Comparison of ENCODE assay signal across 11 cellular contexts in genomic region chr7:44486693-44487092, GRCh38. TPM values are rescaled to one million over a fixed set of nuclear protein-coding genes. Genes with fewer than 3 reads are reported as not detected.
DNase-seq lines count a peak whose midpoint lies in the region; ATAC-seq, FAIRE-seq and TF ChIP-seq lines count a peak whose summit lies in the region.
"Had no signal": no experiment of that assay in that cellular context is flagged by ENCODE, and none has a peak within 500 bp of the region (broad histone marks: within the 10 kb centered on the region; RNA-seq: fewer than 3 reads in every experiment).

No MANE protein-coding gene starts in this region.

- peak; percentile 15 for DNase-seq in activated naive CD4-positive, alpha-beta T cell treated with anti-CD3 and anti-CD28 coated beads for 36 hours
- no peak for DNase-seq in activated naive CD4-positive, alpha-beta T cell (lab: John Stamatoyannopoulos, UW)
- DNase-seq in small intestine (peak; percentile 78), neural progenitor cell (ENCODE audit: low spot score) (no peak), superior temporal gyrus (ENCODE audit: extremely low spot score) (no peak)
- DNase-seq: activated effector memory CD4-positive, alpha-beta T cell treated with Interleukin-2 at 50 U/mL for 16 hours had no signal

- H2AFZ ChIP-seq in SU-DHL-6 (ENCODE audit: low read depth, low read length, severe bottlenecking) (no peak overlapping the region), neural progenitor cell (replicated peaks) (no peak overlapping the region)
- H2AFZ ChIP-seq: parathyroid adenoma had no signal

- H3K27me3 ChIP-seq in SU-DHL-6 (ENCODE audit: low read length) (no peaks in the 10 kb centered on the region), small intestine (ENCODE audit: control insufficient read depth in 2 of 2, insufficient read depth in 2 of 2, low read length in 2 of 2) (no peaks in the 10 kb centered on the region), neural progenitor cell (no peaks in the 10 kb centered on the region)

- CTCF ChIA-PET in activated naive CD4-positive, alpha-beta T cell treated with anti-CD3 and anti-CD28 coated beads for 36 hours (lab: Charles Lee), result interaction anchor here (1.5 kb wide), 1 partner anchor 79 kb away, joined by 4 read pairs; no protein-coding TSS in a partner anchor

- H3K4me1 Mint-ChIP-seq in activated naive CD4-positive, alpha-beta T cell treated with anti-CD3 and anti-CD28 coated beads for 36 hours (ENCODE audit: low read depth), result peaks cover 69% of the 10 kb centered on the region
- peaks cover 30% of the 10 kb centered on the region for H3K4me1 Mint-ChIP-seq in neural progenitor cell

- H3F3A ChIP-seq in SU-DHL-6 (ENCODE audit: insufficient read depth) (peaks cover 3% of the 10 kb centered on the region; the same call in 1 of the 2 replicates), neural progenitor cell (ENCODE audit: low read depth) (peaks cover 13% of the 10 kb centered on the region)

- no peak for FAIRE-seq in small intestine (lab: Jason Lieb, UNC)

- H3K27ac ChIP-seq in SU-DHL-6 (ENCODE audit: low read depth, low read length), result no peak overlapping the region
- H3K27ac ChIP-seq in small intestine (ENCODE audit: low read depth in 1 of 2, low read length in 1 of 2), result no peak overlapping the region
- H3K27ac ChIP-seq in neural progenitor cell, result no peak overlapping the region
- H3K27ac ChIP-seq: parathyroid adenoma had no signal

- H3K4me2 ChIP-seq in SU-DHL-6 (ENCODE audit: low read depth, low read length, poor library complexity, severe bottlenecking) (peak overlapping the region; percentile 3), neural progenitor cell (no peak overlapping the region)

- H3K9ac ChIP-seq in SU-DHL-6 (ENCODE audit: low read length) (no peak overlapping the region), neural progenitor cell (no peak overlapping the region)
- H3K9ac ChIP-seq: parathyroid adenoma had no signal

- TF ChIP-seq CTCF in SU-DHL-6 (IDR thresholded peaks at IDR 0.05; ENCODE audit: insufficient read depth, low read length, poor library complexity, severe bottlenecking), result no peak
- TF ChIP-seq CTCF in neural progenitor cell (IDR thresholded peaks at IDR 0.05), result no peak

- no peak overlapping the region for H3K4me3 ChIP-seq in SU-DHL-6 (ENCODE audit: insufficient read depth, low read length, poor library complexity, severe bottlenecking)
- no peak overlapping the region for H3K4me3 ChIP-seq in small intestine (ENCODE audit: low read depth in 1 of 2, low read length in 2 of 2)
- H3K4me3 ChIP-seq in neural progenitor cell, result no peak overlapping the region

- no peaks in the 10 kb centered on the region for H3K9me2 ChIP-seq in SU-DHL-6 (replicated peaks; ENCODE audit: insufficient read depth, low read length)

- peaks cover 43% of the 10 kb centered on the region for H3K36me3 Mint-ChIP-seq in activated naive CD4-positive, alpha-beta T cell treated with anti-CD3 and anti-CD28 coated beads for 36 hours (ENCODE audit: low read depth)
- H3K36me3 Mint-ChIP-seq in neural progenitor cell, result peaks cover 35% of the 10 kb centered on the region

- H3K27ac Mint-ChIP-seq in activated naive CD4-positive, alpha-beta T cell treated with anti-CD3 and anti-CD28 coated beads for 36 hours, result no peak overlapping the region
- H3K27ac Mint-ChIP-seq in neural progenitor cell, result no peak overlapping the region

- H3K9me3 Mint-ChIP-seq in activated naive CD4-positive, alpha-beta T cell treated with anti-CD3 and anti-CD28 coated beads for 36 hours, result peaks cover 15% of the 10 kb centered on the region
- no peaks in the 10 kb centered on the region for H3K9me3 Mint-ChIP-seq in neural progenitor cell

- no peak overlapping the region for H3K4me3 Mint-ChIP-seq in activated naive CD4-positive, alpha-beta T cell treated with anti-CD3 and anti-CD28 coated beads for 36 hours
- H3K4me3 Mint-ChIP-seq in neural progenitor cell, result no peak overlapping the region
- H3K4me3 Mint-ChIP-seq: CD14-positive monocyte had no signal

- H4K20me1 ChIP-seq in SU-DHL-6 (ENCODE audit: low read depth, low read length) (no peaks in the 10 kb centered on the region), neural progenitor cell (ENCODE audit: low read depth) (peaks cover 40% of the 10 kb centered on the region)

- H3K9me3 ChIP-seq in SU-DHL-6 (ENCODE audit: insufficient read depth, low read length) (peaks cover 13% of the 10 kb centered on the region), small intestine (ENCODE audit: control insufficient read depth, low read depth) (no peaks in the 10 kb centered on the region), neural progenitor cell (ENCODE audit: low read depth) (no peaks in the 10 kb centered on the region)

- H3K4me1 ChIP-seq in small intestine (ENCODE audit: control insufficient read depth in 2 of 2, insufficient read depth in 1 of 2, low read depth in 1 of 2, low read length in 1 of 2), result peaks cover 5 to 9% of the 10 kb centered on the region in 2 donors
- H3K4me1 ChIP-seq in neural progenitor cell, result peaks cover 8% of the 10 kb centered on the region

- intact Hi-C loops in activated naive CD4-positive, alpha-beta T cell treated with anti-CD3 and anti-CD28 coated beads for 36 hours (cut with micrococcal nuclease), result no loop called here

- ATAC-seq in esophagus mucosa (peak; percentile 80), HG03095 (IDR thresholded peaks at IDR 0.05; ENCODE audit: unreplicated experiment) (no peak)

- 86 to 96% (median 91%) methylated on average over 1 of the region's 1 CpG for WGBS in small intestine, 3 donors

- H3K36me3 ChIP-seq in SU-DHL-6 (ENCODE audit: low read length), result peaks cover 37% of the 10 kb centered on the region
- peaks cover 4 to 22% of the 10 kb centered on the region in 2 donors for H3K36me3 ChIP-seq in small intestine (ENCODE audit: control insufficient read depth in 2 of 2, insufficient read depth in 2 of 2, low read length in 2 of 2)
- H3K36me3 ChIP-seq in neural progenitor cell, result peaks cover 9% of the 10 kb centered on the region

- no peaks in the 10 kb centered on the region for H3K27me3 Mint-ChIP-seq in activated naive CD4-positive, alpha-beta T cell treated with anti-CD3 and anti-CD28 coated beads for 36 hours (ENCODE audit: low read depth)
- peaks cover 2% of the 10 kb centered on the region for H3K27me3 Mint-ChIP-seq in neural progenitor cell (ENCODE audit: insufficient read depth, low read depth)

- H3K79me2 ChIP-seq in SU-DHL-6 (ENCODE audit: insufficient read depth, low read length), result peaks cover 74% of the 10 kb centered on the region
- H3K79me2 ChIP-seq in neural progenitor cell (ENCODE audit: low read depth), result peaks cover 74% of the 10 kb centered on the region

RNA-seq across cellular contexts. Expression of gene NUDCD3, which starts 3.8 kb away (rescaled TPM):
- 10 to 100 TPM; 81.1 to 81.8 TPM for total RNA-seq in activated naive CD4-positive, alpha-beta T cell treated with anti-CD3 and anti-CD28 coated beads for 36 hours
- total RNA-seq in esophagus mucosa (68.9 TPM), neural progenitor cell (ENCODE audit: low replicate concordance) (35.4 and 42.4 TPM in 2 replicates)
- polyA plus RNA-seq in small intestine, result 10 to 100 TPM; 13.4 to 35.5 (median 15.7) TPM

RNA-seq across cellular contexts. Expression of gene NPC1L1, which starts 54.4 kb away (rescaled TPM):
- not detected for total RNA-seq in activated naive CD4-positive, alpha-beta T cell treated with anti-CD3 and anti-CD28 coated beads for 36 hours
- total RNA-seq in esophagus mucosa, result not detected
- 100 to 1,000 TPM in 1 of 3 donors, 10 to 100 TPM in 2; 39.9 to 108 (median 42.7) TPM for polyA plus RNA-seq in small intestine
- total RNA-seq in neural progenitor cell (ENCODE audit: low replicate concordance), result 0.09 TPM in 1 of 2 replicates, not detected in the other
- polyA plus RNA-seq: CD14-positive monocyte had no signal

Comparison
In these comparisons a context has a peak if more than half of its experiments do, and no peak if none do; other contexts are left out.
1. DNase-seq: peak in activated naive CD4-positive, alpha-beta T cell treated with anti-CD3 and anti-CD28 coated beads for 36 hours (single experiment) and small intestine (single experiment); none in activated naive CD4-positive, alpha-beta T cell (0 of 4), neural progenitor cell (single experiment) and superior temporal gyrus (single experiment).